Comparison of ENCODE assay signal across 27 cellular contexts in the genomic region with DNA sequence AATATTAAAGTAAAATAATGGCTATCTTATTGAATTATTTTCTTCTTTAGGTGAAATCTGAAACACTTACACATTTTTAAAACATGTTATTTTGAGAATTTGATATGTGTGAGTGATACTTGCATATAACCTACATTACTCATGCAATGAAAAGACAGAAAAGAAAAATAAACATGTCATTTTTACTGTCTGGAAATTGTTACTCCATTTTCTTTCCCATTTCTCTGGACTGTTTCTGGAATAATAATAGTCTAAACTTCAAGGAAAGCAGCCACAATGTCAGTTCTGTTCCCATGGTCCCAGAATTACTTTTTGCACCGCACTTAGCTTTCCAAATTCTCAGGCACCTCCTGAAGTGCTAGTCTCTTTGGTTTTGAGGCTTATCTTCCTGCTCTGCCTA.
DNase-seq lines count a peak whose midpoint lies in the region; ATAC-seq and TF ChIP-seq lines count a peak whose summit lies in the region.
"Had no signal": no experiment of that assay in that cellular context is flagged by ENCODE, and none has a peak within 500 bp of the region (broad histone marks: within the 10 kb centered on the region; RNA-seq: fewer than 3 reads in every experiment).

No MANE protein-coding gene starts in this region.

- no peak overlapping the region for H3K4me3 ChIP-seq in adipocyte (ENCODE audit: low read length)
- no peak overlapping the region for H3K4me3 ChIP-seq in fibroblast of mammary gland (ENCODE audit: control insufficient read depth, low read depth, low read length)
- H3K4me3 ChIP-seq: cardiac muscle cell, coronary artery, GM23338, lower lobe of right lung, pancreas, skin epidermis, testis had no signal

- no peaks in the 10 kb centered on the region for H3K36me3 ChIP-seq in adipocyte (ENCODE audit: control insufficient read depth, insufficient read depth, low read length, severe bottlenecking)
- H3K36me3 ChIP-seq: cardiac muscle cell, lower lobe of right lung, pancreas had no signal

- H3K27me3 ChIP-seq in adipocyte (replicated peaks; ENCODE audit: control insufficient read depth, insufficient read depth, low read length), result no peaks in the 10 kb centered on the region
- H3K27me3 ChIP-seq: cardiac muscle cell, pancreas, testis had no signal

- peaks cover 45% of the 10 kb centered on the region for H3K4me1 ChIP-seq in adipocyte (ENCODE audit: control insufficient read depth, insufficient read depth, low read length)
- H3K4me1 ChIP-seq: lower lobe of right lung, pancreas, testis had no signal

- no peak for ATAC-seq in stimulated activated memory B cell treated with anti-CD40 and anti-IgM and Interleukin-4, amounts not matched to agents 10 μg/mL and 1 μg/mL and 100 μg/mL, for 72 hours
- no peak for ATAC-seq in GM21576 (IDR thresholded peaks at IDR 0.05; ENCODE audit: unreplicated experiment)
- ATAC-seq: GM23338, lower lobe of right lung, pancreas had no signal

- 0 out of 2 replicates have a peak overlapping the region, but pooled peaks have one; percentile 10 for H3K4me3 Mint-ChIP-seq in HFFc6
- H3K4me3 Mint-ChIP-seq in stimulated activated memory B cell treated with anti-CD40 and anti-IgM and Interleukin-4, amounts not matched to agents 10 μg/mL and 1 μg/mL and 100 μg/mL, for 72 hours, result no peak overlapping the region
- H3K4me3 Mint-ChIP-seq: activated naive CD4-positive, alpha-beta T cell treated with anti-CD3 and anti-CD28 coated beads, Interleukin-2, amount 10 ng/mL, durations not matched to agents 7 days and 5 days; GM23338; nephron progenitor cell had no signal

- H3K9ac ChIP-seq in adipocyte (ENCODE audit: low read length), result no peak overlapping the region

- H3K36me3 Mint-ChIP-seq in HFFc6 (ENCODE audit: low read depth), result peaks cover 23% of the 10 kb centered on the region
- H3K36me3 Mint-ChIP-seq in stimulated activated memory B cell treated with anti-CD40 and anti-IgM and Interleukin-4, amounts not matched to agents 10 μg/mL and 1 μg/mL and 100 μg/mL, for 72 hours, result no peaks in the 10 kb centered on the region
- H3K36me3 Mint-ChIP-seq: activated naive CD4-positive, alpha-beta T cell treated with anti-CD3 and anti-CD28 coated beads, Interleukin-2, amount 10 ng/mL, durations not matched to agents 7 days and 5 days had no signal

- H3K9me3 ChIP-seq in adipocyte (ENCODE audit: control insufficient read depth, low read length), result no peaks in the 10 kb centered on the region
- H3K9me3 ChIP-seq: lower lobe of right lung, pancreas, testis had no signal

- TF ChIP-seq CTCF in HFFc6 (IDR thresholded peaks at IDR 0.05), result no peak
- TF ChIP-seq CTCF in fibroblast of mammary gland (conservative IDR thresholded peaks at IDR 0.05; ENCODE audit: control insufficient read depth, insufficient read depth, low read depth, low read length), result no peak

- peaks cover 88% of the 10 kb centered on the region for H3K4me1 Mint-ChIP-seq in HFFc6 (ENCODE audit: low read depth)
- H3K4me1 Mint-ChIP-seq in stimulated activated memory B cell treated with anti-CD40 and anti-IgM and Interleukin-4, amounts not matched to agents 10 μg/mL and 1 μg/mL and 100 μg/mL, for 72 hours, result no peaks in the 10 kb centered on the region
- H3K4me1 Mint-ChIP-seq: activated naive CD4-positive, alpha-beta T cell treated with anti-CD3 and anti-CD28 coated beads, Interleukin-2, amount 10 ng/mL, durations not matched to agents 7 days and 5 days; GM23338; nephron progenitor cell had no signal

- H3K27ac Mint-ChIP-seq in HFFc6, result peak overlapping the region; percentile 58
- H3K27ac Mint-ChIP-seq in stimulated activated memory B cell treated with anti-CD40 and anti-IgM and Interleukin-4, amounts not matched to agents 10 μg/mL and 1 μg/mL and 100 μg/mL, for 72 hours, result no peak overlapping the region
- H3K27ac Mint-ChIP-seq: activated naive CD4-positive, alpha-beta T cell treated with anti-CD3 and anti-CD28 coated beads, Interleukin-2, amount 10 ng/mL, durations not matched to agents 7 days and 5 days; GM23338; nephron progenitor cell had no signal

- peaks cover 4% of the 10 kb centered on the region; the same call in 1 of the 2 replicates for H3K27me3 Mint-ChIP-seq in HFFc6 (ENCODE audit: insufficient read depth)
- H3K27me3 Mint-ChIP-seq in stimulated activated memory B cell treated with anti-CD40 and anti-IgM and Interleukin-4, amounts not matched to agents 10 μg/mL and 1 μg/mL and 100 μg/mL, for 72 hours, result no peaks in the 10 kb centered on the region
- H3K27me3 Mint-ChIP-seq: activated naive CD4-positive, alpha-beta T cell treated with anti-CD3 and anti-CD28 coated beads, Interleukin-2, amount 10 ng/mL, durations not matched to agents 7 days and 5 days had no signal

- DNase-seq in HFFc6 (no peak), adipocyte (ENCODE audit: low read depth) (peak; percentile 58), fibroblast of mammary gland (ENCODE audit: low read depth) (peak; percentile 22), stromal cell of bone marrow (ENCODE audit: low read depth) (peak; percentile 34)
- DNase-seq in activated naive CD4-positive, alpha-beta T cell (lab: John Stamatoyannopoulos, UW), result no peak
- no peak for DNase-seq in stimulated activated CD4-positive, alpha-beta T cell treated with anti-CD3 and anti-CD28 coated beads, Interleukin-4, amount 100 ng/mL, for 4 hours
- DNase-seq: activated CD4-positive, alpha-beta T cell treated with anti-CD3 and anti-CD28 coated beads, Interleukin-2, amount 50 U/mL, for 48 hours; activated naive CD4-positive, alpha-beta T cell treated with anti-CD3 and anti-CD28 coated beads, Interleukin-2, amount 10 ng/mL, durations not matched to agents 7 days and 5 days; amniotic stem cell; C1 segment of cervical spinal cord; erythroblast; kidney glomerular epithelial cell; lower lobe of right lung; NCI-H1092; NCI-H1694 treated with DMSO at 0.1 percent for 48 hours; NCI-H446 treated with DMSO at 0.1 percent for 48 hours; nephron progenitor cell; pancreas; stimulated activated naive CD4-positive, alpha-beta T cell treated with Interleukin-2 at 50 U/mL for 16 hours; T-helper 2 cell; testis had no signal

- peaks cover 6% of the 10 kb centered on the region; the same call in 1 of the 2 replicates for H3K9me3 Mint-ChIP-seq in HFFc6
- H3K9me3 Mint-ChIP-seq in stimulated activated memory B cell treated with anti-CD40 and anti-IgM and Interleukin-4, amounts not matched to agents 10 μg/mL and 1 μg/mL and 100 μg/mL, for 72 hours, result no peaks in the 10 kb centered on the region
- H3K9me3 Mint-ChIP-seq: GM23338, nephron progenitor cell had no signal

Comparison
In these comparisons a context has a peak if more than half of its experiments do, and no peak if none do; other contexts are left out.
1. DNase-seq: peak in adipocyte (single experiment), fibroblast of mammary gland (single experiment) and stromal cell of bone marrow (single experiment); none in HFFc6 (single experiment), activated naive CD4-positive, alpha-beta T cell (0 of 4) and stimulated activated CD4-positive, alpha-beta T cell treated with anti-CD3 and anti-CD28 coated beads, Interleukin-4, amount 100 ng/mL, for 4 hours (0 of 2).